ENCODE assay signal across 1 cellular context in genomic region chr6:40896696-40897095, GRCh38.
TF ChIP-seq lines count a peak whose summit lies in the region.

No MANE protein-coding gene starts in this region.

TF ChIP-seq in HepG2, 621 proteins besides CTCF, POLR2A, EP300 and RAD21 (continued from another document and continues in another):
- TF ChIP-seq FOXP4 (CRISPR knock-in tag; IDR thresholded peaks at IDR 0.05) = peak; percentile 83
- peak; percentile 43 for TF ChIP-seq PATZ1 (CRISPR knock-in tag; IDR thresholded peaks at IDR 0.05)
- TF ChIP-seq HNF1A (IDR thresholded peaks at IDR 0.05; ENCODE audit: low read depth) = 0 out of 2 replicates have a peak, but pooled peaks have one; percentile 17
- no peak for TF ChIP-seq HNF1A (CRISPR knock-in tag; IDR thresholded peaks at IDR 0.05; ENCODE audit: borderline replicate concordance)
- TF ChIP-seq NR2F6 (IDR thresholded peaks at IDR 0.05) = peak; percentile 76
- peak; percentile 37; the same call in 1 of the 2 replicates for TF ChIP-seq NR2F6 (CRISPR knock-in tag; IDR thresholded peaks at IDR 0.05)
- TF ChIP-seq NFRKB (IDR thresholded peaks at IDR 0.05) = no peak
- no peak for TF ChIP-seq ARHGAP35 (CRISPR knock-in tag; IDR thresholded peaks at IDR 0.05; ENCODE audit: borderline replicate concordance)
- no peak for TF ChIP-seq TBP (CRISPR knock-in tag; IDR thresholded peaks at IDR 0.05)
- no peak for TF ChIP-seq ZNF121 (CRISPR knock-in tag; IDR thresholded peaks at IDR 0.05)
- TF ChIP-seq ZNF746 (CRISPR knock-in tag; IDR thresholded peaks at IDR 0.05) = 0 out of 2 replicates have a peak, but pooled peaks have one; percentile 37
- TF ChIP-seq DBP (CRISPR knock-in tag; IDR thresholded peaks at IDR 0.05; ENCODE audit: not compliant biosample characterization) = no peak
- TF ChIP-seq ATF7 (IDR thresholded peaks at IDR 0.05) = no peak
- no peak for TF ChIP-seq ATF7 (CRISPR knock-in tag; IDR thresholded peaks at IDR 0.05)
- 0 out of 2 replicates have a peak, but pooled peaks have one; percentile 34 for TF ChIP-seq HDAC1 (CRISPR knock-in tag; IDR thresholded peaks at IDR 0.05)
- TF ChIP-seq ZMYM3 (CRISPR knock-in tag; IDR thresholded peaks at IDR 0.05) = 0 out of 2 replicates have a peak, but pooled peaks have one; percentile 10
- no peak for TF ChIP-seq TCF12 (IDR thresholded peaks at IDR 0.05)
- TF ChIP-seq TCF12 (CRISPR knock-in tag; IDR thresholded peaks at IDR 0.05) = no peak
- TF ChIP-seq MLXIP (CRISPR knock-in tag; IDR thresholded peaks at IDR 0.05; ENCODE audit: borderline replicate concordance) = no peak
- peak; percentile 99 for TF ChIP-seq ZNF124 (CRISPR knock-in tag; IDR thresholded peaks at IDR 0.05)
- 0 out of 2 replicates have a peak, but pooled peaks have one; percentile 11 for TF ChIP-seq SAP130 (CRISPR knock-in tag; IDR thresholded peaks at IDR 0.05; ENCODE audit: low read depth)
- TF ChIP-seq SETDB1 (CRISPR knock-in tag; IDR thresholded peaks at IDR 0.05; ENCODE audit: borderline replicate concordance) = no peak
- TF ChIP-seq PPARG (CRISPR knock-in tag; conservative IDR thresholded peaks at IDR 0.05) = peak; percentile 75; the same call in 1 of the 2 replicates
- no peak for TF ChIP-seq ZNF12 (CRISPR knock-in tag; IDR thresholded peaks at IDR 0.05)
- peak; percentile 29; the same call in 1 of the 2 replicates for TF ChIP-seq RXRA (CRISPR knock-in tag; IDR thresholded peaks at IDR 0.05)
- TF ChIP-seq ETV5 (CRISPR knock-in tag; IDR thresholded peaks at IDR 0.05; ENCODE audit: borderline replicate concordance) = peak; percentile 19; the same call in 1 of the 2 replicates
- TF ChIP-seq NFKBIZ (CRISPR knock-in tag; IDR thresholded peaks at IDR 0.05) = no peak
- TF ChIP-seq ZBTB37 (CRISPR knock-in tag; IDR thresholded peaks at IDR 0.05) = peak; percentile 98
- no peak for TF ChIP-seq KLF16 (CRISPR knock-in tag; IDR thresholded peaks at IDR 0.05)
- TF ChIP-seq DPF2 (CRISPR knock-in tag; IDR thresholded peaks at IDR 0.05; ENCODE audit: borderline replicate concordance, low read depth) = peak; percentile 15; the same call in 1 of the 2 replicates
- peak; percentile 73; the same call in 1 of the 2 replicates for TF ChIP-seq NR2F2 (IDR thresholded peaks at IDR 0.05; ENCODE audit: borderline replicate concordance, low read depth)
- 0 out of 2 replicates have a peak, but pooled peaks have one; percentile 22 for TF ChIP-seq BCL6 (CRISPR knock-in tag; IDR thresholded peaks at IDR 0.05)
- 0 out of 2 replicates have a peak, but pooled peaks have one; percentile 10 for TF ChIP-seq ZFY (CRISPR knock-in tag; IDR thresholded peaks at IDR 0.05)
- peak; percentile 40 for TF ChIP-seq SALL1 (CRISPR knock-in tag; IDR thresholded peaks at IDR 0.05)
- peak; percentile 33 for TF ChIP-seq TEAD3 (CRISPR knock-in tag; optimal IDR thresholded peaks at IDR 0.05; ENCODE audit: borderline replicate concordance)
- no peak for TF ChIP-seq SOX6 (IDR thresholded peaks at IDR 0.05)
- TF ChIP-seq SOX6 (CRISPR knock-in tag; IDR thresholded peaks at IDR 0.05) = peak; percentile 94
- no peak for TF ChIP-seq EED (CRISPR knock-in tag; IDR thresholded peaks at IDR 0.05)
- TF ChIP-seq FOXO1 (CRISPR knock-in tag; IDR thresholded peaks at IDR 0.05) = peak; percentile 56
- peak; percentile 49 for TF ChIP-seq ARID5B (CRISPR knock-in tag; IDR thresholded peaks at IDR 0.05)
- peak; percentile 18; the same call in 1 of the 2 replicates for TF ChIP-seq HOXA3 (CRISPR knock-in tag; IDR thresholded peaks at IDR 0.05)
- no peak for TF ChIP-seq ZNF570 (CRISPR knock-in tag; IDR thresholded peaks at IDR 0.05; ENCODE audit: borderline replicate concordance)
- TF ChIP-seq SRSF4 (IDR thresholded peaks at IDR 0.05; ENCODE audit: low read depth, low read length, poor library complexity, severe bottlenecking) = no peak
- TF ChIP-seq CCDC6 (CRISPR knock-in tag; IDR thresholded peaks at IDR 0.05) = 0 out of 2 replicates have a peak, but pooled peaks have one; percentile 36
- no peak for TF ChIP-seq E2F2 (CRISPR knock-in tag; IDR thresholded peaks at IDR 0.05; ENCODE audit: borderline replicate concordance)
- peak; percentile 8; the same call in 1 of the 2 replicates for TF ChIP-seq TCF7 (IDR thresholded peaks at IDR 0.05; ENCODE audit: low read depth)
- no peak for TF ChIP-seq KLF12 (CRISPR knock-in tag; IDR thresholded peaks at IDR 0.05; ENCODE audit: borderline replicate concordance)
- TF ChIP-seq ZNF841 (CRISPR knock-in tag; IDR thresholded peaks at IDR 0.05; ENCODE audit: borderline replicate concordance) = no peak
- TF ChIP-seq RBFOX2 (IDR thresholded peaks at IDR 0.05; ENCODE audit: low read depth, low read length) = no peak
- peak; percentile 18; the same call in 1 of the 2 replicates for TF ChIP-seq FOXA3 (CRISPR knock-in tag; IDR thresholded peaks at IDR 0.05)
- no peak for TF ChIP-seq CHCHD3 (CRISPR knock-in tag; IDR thresholded peaks at IDR 0.05)
